Comparison of ENCODE assay signal across 11 cellular contexts in genomic region chr1:166952002-166952746, GRCh38. TPM values are rescaled to one million over a fixed set of nuclear protein-coding genes. Genes with fewer than 3 reads are reported as not detected.
DNase-seq lines count a peak whose midpoint lies in the region; TF ChIP-seq lines count a peak whose summit lies in the region.
"Had no signal": no experiment of that assay in that cellular context is flagged by ENCODE, and none has a peak within 500 bp of the region (broad histone marks: within the 10 kb centered on the region; RNA-seq: fewer than 3 reads in every experiment).

No MANE protein-coding gene starts in this region.

- no peak overlapping the region for H2BK15ac ChIP-seq in mesenchymal stem cell (ENCODE audit: low read depth, poor library complexity, severe bottlenecking)

- H3K4me2 ChIP-seq in mesenchymal stem cell (ENCODE audit: low read length, poor library complexity, severe bottlenecking), result no peak overlapping the region

- 52% methylated on average over 3 of the region's 4 CpGs for WGBS in mesenchymal stem cell
- WGBS in spleen, 5 donors, result 74 to 85% (median 79%) methylated on average over 4 of the region's 4 CpGs

- no peak overlapping the region for H2BK12ac ChIP-seq in mesenchymal stem cell (ENCODE audit: low read length in 2 of 2)

- H3K18ac ChIP-seq in mesenchymal stem cell (ENCODE audit: low read depth in 1 of 2, low read length in 2 of 2), result no peak overlapping the region

- H3K4me1 Mint-ChIP-seq in endothelial cell (ENCODE audit: unreplicated experiment), result peaks cover 28% of the 10 kb centered on the region

- no peak overlapping the region for H4K91ac ChIP-seq in mesenchymal stem cell (ENCODE audit: low read length)

- no peak for TF ChIP-seq POLR2A in spleen (IDR thresholded peaks at IDR 0.05)

- H3K36me3 ChIP-seq in mesenchymal stem cell (ENCODE audit: control insufficient read depth in 1 of 2, insufficient read depth in 2 of 2, low read depth in 1 of 2, low read length in 2 of 2) (no peaks in the 10 kb centered on the region), spleen (no peaks in the 10 kb centered on the region)
- H3K36me3 ChIP-seq: cardiac muscle cell had no signal

- intact Hi-C loops in spleen (cut with DNase I; ENCODE audit: low total_unique reads), result no loop called here

- no peak overlapping the region for H2BK120ac ChIP-seq in mesenchymal stem cell (ENCODE audit: low read depth, low read length)

- H3K9me3 Mint-ChIP-seq in endothelial cell (ENCODE audit: unreplicated experiment), result no peaks in the 10 kb centered on the region

- no peak overlapping the region for H3K4me3 ChIP-seq in mesenchymal stem cell (ENCODE audit: insufficient read depth in 1 of 2, low read depth in 1 of 2, low read length in 2 of 2)
- no peak overlapping the region for H3K4me3 ChIP-seq in spleen
- H3K4me3 ChIP-seq: cardiac muscle cell, psoas muscle had no signal

- H3K9ac ChIP-seq in mesenchymal stem cell (ENCODE audit: low read length), result no peak overlapping the region

- DNase-seq in ELF-1 (ENCODE audit: low read depth, low spot score) (peak; percentile 53), NCI-H226 (peak; percentile 82), endothelial cell (ENCODE audit: low spot score) (no peak), mesenchymal stem cell (peak; percentile 61), DMS153 (lab: John Stamatoyannopoulos, UW) (no peak), Ammon's horn (ENCODE audit: low spot score) (no peak), spleen (no peak), pons (ENCODE audit: low spot score) (no peak)
- DNase-seq: psoas muscle; stimulated activated CD8-positive, alpha-beta memory T cell treated with anti-CD3 and anti-CD28 coated beads, Interleukin-4, amount 100 ng/mL, for 48 hours had no signal

- H2AK5ac ChIP-seq in mesenchymal stem cell (ENCODE audit: low read length, severe bottlenecking), result no peak overlapping the region

- H3K27ac Mint-ChIP-seq in endothelial cell (ENCODE audit: unreplicated experiment), result peak overlapping the region; percentile 13

- H3K23ac ChIP-seq in mesenchymal stem cell (ENCODE audit: low read length in 2 of 2), result no peak overlapping the region

- no peak overlapping the region for H2BK5ac ChIP-seq in mesenchymal stem cell (ENCODE audit: low read depth, low read length, poor library complexity, severe bottlenecking)

- H3K4me1 ChIP-seq in mesenchymal stem cell (ENCODE audit: control insufficient read depth, insufficient read depth, low read depth, low read length) (peaks cover 9% of the 10 kb centered on the region), spleen (peaks cover 0 to 8% (median 7%) of the 10 kb centered on the region in 6 donors)
- H3K4me1 ChIP-seq: psoas muscle had no signal

- H3K9me3 ChIP-seq in mesenchymal stem cell (ENCODE audit: control insufficient read depth, low read length) (no peaks in the 10 kb centered on the region), spleen (no peaks in the 10 kb centered on the region)
- H3K9me3 ChIP-seq: psoas muscle had no signal

- H4K8ac ChIP-seq in mesenchymal stem cell (ENCODE audit: low read length), result no peak overlapping the region

- no peaks in the 10 kb centered on the region for H3K79me1 ChIP-seq in mesenchymal stem cell (replicated peaks; ENCODE audit: low read length, poor library complexity, severe bottlenecking)

- H3K4ac ChIP-seq in mesenchymal stem cell (ENCODE audit: low read depth in 1 of 2, low read length in 2 of 2), result no peak overlapping the region

- no peak overlapping the region for H2AFZ ChIP-seq in mesenchymal stem cell (ENCODE audit: low read depth, low read length)

- H3K27me3 Mint-ChIP-seq in endothelial cell (ENCODE audit: unreplicated experiment), result peaks cover 3% of the 10 kb centered on the region

- H3K14ac ChIP-seq in mesenchymal stem cell (ENCODE audit: low read length in 2 of 2), result no peak overlapping the region

- H3K27ac ChIP-seq in mesenchymal stem cell (ENCODE audit: low read length, poor library complexity, severe bottlenecking) (peak overlapping the region; percentile 34), spleen (no peak overlapping the region)
- H3K27ac ChIP-seq: cardiac muscle cell, psoas muscle had no signal

- TF ChIP-seq CTCF in endothelial cell (IDR thresholded peaks at IDR 0.05; ENCODE audit: unreplicated experiment) (no peak), spleen (IDR thresholded peaks at IDR 0.05 in 8 of 11, conservative IDR thresholded peaks at IDR 0.05 in 3 of 11) (no peak)

- no peak overlapping the region for H3K4me3 Mint-ChIP-seq in endothelial cell (ENCODE audit: unreplicated experiment)

- peaks cover 0 to 58% of the 10 kb centered on the region in 2 experiments for H3K27me3 ChIP-seq in mesenchymal stem cell (ENCODE audit: control insufficient read depth in 1 of 2, insufficient read depth in 1 of 2, low read length in 2 of 2)
- peaks cover 0 to 15% (median 7%) of the 10 kb centered on the region in 7 donors for H3K27me3 ChIP-seq in spleen (replicated peaks in 1 of 7)

- no peaks in the 10 kb centered on the region for H3K36me3 Mint-ChIP-seq in endothelial cell (ENCODE audit: low read depth, unreplicated experiment)

RNA-seq across cellular contexts. Expression of gene ILDR2, which starts 23.2 kb away (rescaled TPM):
- 1.2 TPM for total RNA-seq in endothelial cell (ENCODE audit: unreplicated experiment)
- 0.11 TPM for polyA plus RNA-seq in mesenchymal stem cell (2013, experiment 1 of 2)
- polyA plus RNA-seq in mesenchymal stem cell (2013, experiment 2 of 2), result 0.04 TPM
- total RNA-seq in spleen, result 1 to 10 TPM in 1 of 7 donors, under 1 TPM in 6; 0.17 to 1.4 (median 0.41) TPM
- polyA plus RNA-seq in spleen, result under 1 TPM; under 0.01 to 0.13 (median 0.05) TPM

RNA-seq across cellular contexts. Expression of gene MAEL, which starts 36.9 kb away (rescaled TPM):
- not detected for total RNA-seq in endothelial cell (ENCODE audit: unreplicated experiment)
- not detected for polyA plus RNA-seq in mesenchymal stem cell (2013, experiment 1 of 2)
- not detected for polyA plus RNA-seq in mesenchymal stem cell (2013, experiment 2 of 2)
- not detected for total RNA-seq in spleen
- polyA plus RNA-seq in spleen, result under 1 TPM in 1 of 3 donors, not detected in 2; 0.05 TPM
- total RNA-seq: psoas muscle had no signal

Comparison
In these comparisons a context has a peak if more than half of its experiments do, and no peak if none do; other contexts are left out.
1. DNase-seq: peak in ELF-1 (single experiment), NCI-H226 (single experiment) and mesenchymal stem cell (single experiment); none in endothelial cell (single experiment), DMS153 (single experiment), Ammon's horn (single experiment), spleen (single experiment) and pons (single experiment).